In the genomic region with DNA sequence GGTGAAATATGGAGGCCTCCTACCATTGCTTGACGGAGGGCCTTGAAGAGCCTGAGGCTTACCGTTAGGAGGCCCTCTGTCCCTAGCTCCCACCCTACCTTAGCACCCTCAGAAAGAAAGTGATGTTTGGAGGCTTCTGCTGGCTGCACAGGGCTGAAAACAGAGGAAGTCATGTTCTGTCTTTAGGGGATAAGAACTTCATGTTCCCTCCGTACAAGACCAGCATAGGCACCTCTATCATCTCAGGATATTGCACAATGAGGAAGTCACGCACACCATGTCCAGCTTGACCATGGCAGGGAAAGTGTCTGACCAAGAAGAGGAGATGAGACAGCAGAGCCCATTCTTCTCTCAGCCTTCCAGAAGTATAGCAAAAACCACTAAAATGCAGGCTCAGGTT, we compare ENCODE assay signal across 13 cellular contexts. TPM values are rescaled to one million over a fixed set of nuclear protein-coding genes. Genes with fewer than 3 reads are reported as not detected.
DNase-seq lines count a peak whose midpoint lies in the region; ATAC-seq and TF ChIP-seq lines count a peak whose summit lies in the region.
"Had no signal": no experiment of that assay in that cellular context is flagged by ENCODE, and none has a peak within 500 bp of the region (broad histone marks: within the 10 kb centered on the region; RNA-seq: fewer than 3 reads in every experiment).

No MANE protein-coding gene starts in this region.

- H3K27me3 ChIP-seq in right cardiac atrium (ENCODE audit: control insufficient read depth, insufficient read depth) (no peaks in the 10 kb centered on the region), sigmoid colon (no peaks in the 10 kb centered on the region)

- no peaks in the 10 kb centered on the region for H3K4me1 ChIP-seq in right cardiac atrium (ENCODE audit: control insufficient read depth, insufficient read depth, low read length)
- no peaks in the 10 kb centered on the region for H3K4me1 ChIP-seq in sigmoid colon
- H3K4me1 ChIP-seq: SJCRH30 had no signal

- TF ChIP-seq EP300 in sigmoid colon (IDR thresholded peaks at IDR 0.05) = peak in 3 of 4 donors; percentile 52 to 90 (median 65)

- no peaks in the 10 kb centered on the region for H3K9me3 Mint-ChIP-seq in immature natural killer cell

- peaks cover 0 to 4% (median 0%) of the 10 kb centered on the region in 3 donors for H3K36me3 Mint-ChIP-seq in immature natural killer cell
- H3K36me3 Mint-ChIP-seq: IgD-negative memory B cell had no signal

- H3K4me3 ChIP-seq in right cardiac atrium (ENCODE audit: low read length) = no peak overlapping the region
- H3K4me3 ChIP-seq in sigmoid colon = no peak overlapping the region
- H3K4me3 ChIP-seq: SJCRH30 had no signal

- ATAC-seq in right cardiac atrium (peak; percentile 82), GM21737 (IDR thresholded peaks at IDR 0.05; ENCODE audit: unreplicated experiment) (no peak)

- intact Hi-C loops in right cardiac atrium (cut with DNase I) = loop anchor here (5.0 to 10.0 kb wide), 3 partner anchors 265 to 278 kb away; partner anchors contain the start of gene DDX20 (in 1 of the 4)
- intact Hi-C loops in sigmoid colon (cut with DNase I) = no loop called here

- H3K27ac Mint-ChIP-seq in immature natural killer cell = no peak overlapping the region
- H3K27ac Mint-ChIP-seq: IgD-negative memory B cell had no signal

- peaks cover 2 to 3% of the 10 kb centered on the region in 2 donors for H3K4me1 Mint-ChIP-seq in immature natural killer cell
- H3K4me1 Mint-ChIP-seq: IgD-negative memory B cell had no signal

- peaks cover 0 to 4% (median 0%) of the 10 kb centered on the region in 3 donors for H3K27me3 Mint-ChIP-seq in immature natural killer cell (ENCODE audit: low read depth in 3 of 3)
- H3K27me3 Mint-ChIP-seq: IgD-negative memory B cell had no signal

- no peak for TF ChIP-seq CTCF in sigmoid colon (IDR thresholded peaks at IDR 0.05)

- H3K27ac ChIP-seq in right cardiac atrium (ENCODE audit: low read length) (peak overlapping the region; percentile 34), sigmoid colon (peak overlapping the region; percentile 7 to 58 (median 44))
- H3K27ac ChIP-seq: SJCRH30 had no signal

- H3K9me3 ChIP-seq in right cardiac atrium (ENCODE audit: control insufficient read depth, low read length) = no peaks in the 10 kb centered on the region
- H3K9me3 ChIP-seq in sigmoid colon = no peaks in the 10 kb centered on the region
- H3K9me3 ChIP-seq: SJCRH30 had no signal

- 74% methylated on average over 4 of the region's 4 CpGs for WGBS in right cardiac atrium
- WGBS in sigmoid colon, 2 donors = 76 to 91% methylated on average over 4 of the region's 4 CpGs

- peak in 1 of 2 donors; percentile 13 for TF ChIP-seq POLR2A in sigmoid colon (IDR thresholded peaks at IDR 0.05)

- no peaks in the 10 kb centered on the region for H3K36me3 ChIP-seq in sigmoid colon
- H3K36me3 ChIP-seq: SJCRH30 had no signal

- DNase-seq in EH (ENCODE audit: low read depth) = peak; percentile 10
- peak; percentile 78 for DNase-seq in amniotic epithelial cell (ENCODE audit: low read depth)
- DNase-seq in right cardiac atrium = peak in 1 of 3 donors; percentile 37
- DNase-seq in sigmoid colon = no peak
- no peak for DNase-seq in immature natural killer cell
- no peak for DNase-seq in kidney tubule cell (ENCODE audit: low spot score)
- DNase-seq in activated T-cell treated with anti-CD3 and anti-CD28 coated beads, Interleukin-2, amount 50 U/mL, for 48 hours = no peak
- DNase-seq: DMS79, glutamatergic neuron, NCI-H1694, SJCRH30 had no signal

- H3K4me3 Mint-ChIP-seq in immature natural killer cell = no peak overlapping the region
- H3K4me3 Mint-ChIP-seq: IgD-negative memory B cell had no signal

RNA-seq across cellular contexts. Expression of gene ADORA3, which starts 13.8 kb away (rescaled TPM):
- total RNA-seq in right cardiac atrium (10 to 100 TPM in 1 of 4 donors, 1 to 10 TPM in 3; 5.4 to 10.9 (median 9.9) TPM), sigmoid colon (10 to 100 TPM in 2 of 4 donors, 1 to 10 TPM in 2; 3.0 to 12.8 (median 10.4) TPM)
- polyA plus RNA-seq in right cardiac atrium (2.0 TPM), sigmoid colon (10 to 100 TPM in 1 of 3 donors, 1 to 10 TPM in 2; 3.0 to 20.6 (median 5.4) TPM), immature natural killer cell (under 1 TPM in 1 of 3 donors, not detected in 2; 0.23 TPM)
- total RNA-seq: SJCRH30 had no signal

RNA-seq across cellular contexts. Expression of gene TMIGD3, which starts 13.8 kb away (rescaled TPM):
- 1 to 10 TPM in 3 of 4 donors, under 1 TPM in 1; 0.82 to 9.5 (median 3.7) TPM for total RNA-seq in right cardiac atrium
- 2.1 TPM for polyA plus RNA-seq in right cardiac atrium
- total RNA-seq in sigmoid colon = 1 to 10 TPM; 1.9 to 7.5 (median 5.1) TPM
- 10 to 100 TPM in 1 of 3 donors, 1 to 10 TPM in 2; 3.4 to 29.8 (median 6.6) TPM for polyA plus RNA-seq in sigmoid colon
- polyA plus RNA-seq in immature natural killer cell = not detected
- total RNA-seq: SJCRH30 had no signal
- polyA plus RNA-seq: IgD-negative memory B cell had no signal

RNA-seq across cellular contexts. Expression of gene C1orf162, which starts 15.8 kb away (rescaled TPM):
- total RNA-seq in right cardiac atrium = 10 to 100 TPM; 13.0 to 28.1 (median 18.0) TPM
- 13.5 TPM for polyA plus RNA-seq in right cardiac atrium
- total RNA-seq in sigmoid colon = 10 to 100 TPM; 15.7 to 31.0 (median 21.5) TPM
- 10 to 100 TPM; 22.8 to 27.0 (median 24.3) TPM for polyA plus RNA-seq in sigmoid colon
- polyA plus RNA-seq in immature natural killer cell = 100 to 1,000 TPM; 421 to 818 (median 559) TPM

RNA-seq across cellular contexts. Expression of gene ATP5PB, which starts 40.3 kb away (rescaled TPM):
- total RNA-seq in right cardiac atrium = 100 to 1,000 TPM; 433 to 505 (median 493) TPM
- 918 TPM for polyA plus RNA-seq in right cardiac atrium
- 100 to 1,000 TPM; 157 to 217 (median 196) TPM for total RNA-seq in sigmoid colon
- 100 to 1,000 TPM; 515 to 849 (median 620) TPM for polyA plus RNA-seq in sigmoid colon
- polyA plus RNA-seq in immature natural killer cell = 100 to 1,000 TPM; 495 to 624 (median 521) TPM

RNA-seq across cellular contexts. Expression of gene WDR77, which starts 40.5 kb away (rescaled TPM):
- total RNA-seq in right cardiac atrium (10 to 100 TPM; 24.1 to 29.2 (median 27.9) TPM), sigmoid colon (10 to 100 TPM; 16.3 to 23.8 (median 20.1) TPM)
- polyA plus RNA-seq in right cardiac atrium (28.2 TPM), sigmoid colon (10 to 100 TPM; 13.8 to 29.5 (median 15.5) TPM), immature natural killer cell (10 to 100 TPM; 33.6 to 37.9 (median 36.3) TPM)

Comparison
In these comparisons a context has a peak if more than half of its experiments do, and no peak if none do; other contexts are left out.
1. DNase-seq: peak in EH (single experiment) and amniotic epithelial cell (single experiment); none in sigmoid colon (single experiment), immature natural killer cell (0 of 3), kidney tubule cell (single experiment) and activated T-cell treated with anti-CD3 and anti-CD28 coated beads, Interleukin-2, amount 50 U/mL, for 48 hours (0 of 2).
2. RNA of gene C1orf162, which starts 15.8 kb away (polyA plus RNA-seq): 421 to 818 TPM in immature natural killer cell; 22.8 to 27.0 TPM in sigmoid colon and 13.5 TPM in right cardiac atrium (single experiment); every median in the first group is over 10 times any median in the second.